8 cellular contexts compared by ENCODE assay signal in genomic region chr16:89860747-89861304, GRCh38. TPM values are rescaled to one million over a fixed set of nuclear protein-coding genes. Genes with fewer than 3 reads are reported as not detected.
DNase-seq lines count a peak whose midpoint lies in the region; ATAC-seq and TF ChIP-seq lines count a peak whose summit lies in the region.

No MANE protein-coding gene starts in this region.

- ATAC-seq in GM18867 (IDR thresholded peaks at IDR 0.05; ENCODE audit: unreplicated experiment) = peak; percentile 45
- peak; percentile 80 to 85 (median 85) for ATAC-seq in natural killer cell
- ATAC-seq in stimulated activated naive CD8-positive, alpha-beta T cell treated with anti-CD3 and anti-CD28 coated beads, Interleukin-15, Interleukin-2, amounts not matched to agents 100 U/mL and 50 U/mL, for 24 hours = peak; percentile 87
- ATAC-seq in GM21390 (IDR thresholded peaks at IDR 0.05; ENCODE audit: unreplicated experiment) = no peak

- H3K4me1 Mint-ChIP-seq in endothelial cell (ENCODE audit: unreplicated experiment) (peaks cover 22% of the 10 kb centered on the region), natural killer cell (peaks cover 39 to 44% of the 10 kb centered on the region in 2 donors)

- intact Hi-C loops in natural killer cell (cut with micrococcal nuclease) = loop anchor here (1.0 to 5.0 kb wide), 5 partner anchors 44 to 160 kb away; partner anchors contain the start of genes FANCA, SPATA2L, VPS9D1 and ZNF276

- TF ChIP-seq CTCF in endothelial cell (IDR thresholded peaks at IDR 0.05; ENCODE audit: unreplicated experiment) (peak; percentile 95), natural killer cell (IDR thresholded peaks at IDR 0.05) (peak; percentile 97)

- H3K27me3 Mint-ChIP-seq in endothelial cell (ENCODE audit: unreplicated experiment) = peaks cover 3% of the 10 kb centered on the region
- no peaks in the 10 kb centered on the region for H3K27me3 Mint-ChIP-seq in natural killer cell (ENCODE audit: low read depth in 2 of 2)

- peaks cover 14% of the 10 kb centered on the region for H3K4me1 ChIP-seq in NT2/D1 (ENCODE audit: insufficient read depth, insufficient read length)

- no peaks in the 10 kb centered on the region for H3K9me3 Mint-ChIP-seq in endothelial cell (ENCODE audit: unreplicated experiment)
- H3K9me3 Mint-ChIP-seq in natural killer cell = no peaks in the 10 kb centered on the region

- H3K4me3 Mint-ChIP-seq in endothelial cell (ENCODE audit: unreplicated experiment) = no peak overlapping the region
- H3K4me3 Mint-ChIP-seq in natural killer cell = peak overlapping the region; percentile 58

- H3K9me3 ChIP-seq in NT2/D1 (ENCODE audit: insufficient read depth, low read length) = no peaks in the 10 kb centered on the region

- DNase-seq in ACHN = peak; percentile 66
- DNase-seq in NT2/D1 (ENCODE audit: low read depth, low spot score) = peak; percentile 20
- peak; percentile 51 to 75 (median 67) for DNase-seq in activated CD8-positive, alpha-beta memory T cell treated with anti-CD3 and anti-CD28 coated beads for 48 hours (ENCODE audit: low read depth in 2 of 3, low spot score in 2 of 3)
- peak; percentile 81 for DNase-seq in endothelial cell (ENCODE audit: low spot score)
- peak; percentile 83 for DNase-seq in natural killer cell
- peak; percentile 84 for DNase-seq in stimulated activated naive CD8-positive, alpha-beta T cell treated with anti-CD3 and anti-CD28 coated beads, Interleukin-15, Interleukin-2, amounts not matched to agents 100 U/mL and 50 U/mL, for 24 hours

- H3K36me3 Mint-ChIP-seq in endothelial cell (ENCODE audit: low read depth, unreplicated experiment) (peaks cover 12% of the 10 kb centered on the region), natural killer cell (no peaks in the 10 kb centered on the region)

- H3K27me3 ChIP-seq in NT2/D1 (ENCODE audit: insufficient read depth, insufficient read length) = no peaks in the 10 kb centered on the region

- no peak overlapping the region for H3K9ac ChIP-seq in NT2/D1 (ENCODE audit: insufficient read length, low read depth)

- no peak overlapping the region for H3K27ac Mint-ChIP-seq in endothelial cell (ENCODE audit: unreplicated experiment)
- H3K27ac Mint-ChIP-seq in natural killer cell = peak overlapping the region; percentile 81 to 84

- peaks cover 42% of the 10 kb centered on the region for H3K36me3 ChIP-seq in NT2/D1 (ENCODE audit: insufficient read depth, insufficient read length, low read length)

- H3K4me3 ChIP-seq in NT2/D1 (ENCODE audit: insufficient read length, low read depth) = no peak overlapping the region

- in situ Hi-C loops in ACHN (cut with HindIII; ENCODE audit: low pct_ligation_motif_present, low pct_unique_long_range_greater_than_20kb, low sequenced_read_pairs) = no loop called here

RNA-seq across cellular contexts. Expression of gene TCF25, which starts 12.6 kb away (rescaled TPM):
- 210 TPM for total RNA-seq in endothelial cell (ENCODE audit: unreplicated experiment)
- total RNA-seq in natural killer cell = 100 to 1,000 TPM; 509 to 682 (median 567) TPM

RNA-seq across cellular contexts. Expression of gene SPIRE2, which starts 32.6 kb away (rescaled TPM):
- total RNA-seq in endothelial cell (ENCODE audit: unreplicated experiment) = 7.9 TPM
- total RNA-seq in natural killer cell = 1 to 10 TPM; 4.5 to 8.7 (median 6.5) TPM

RNA-seq across cellular contexts. Expression of gene FANCA, which starts 44.4 kb away (rescaled TPM):
- total RNA-seq in endothelial cell (ENCODE audit: unreplicated experiment) (29.1 TPM), natural killer cell (10 to 100 TPM; 43.3 to 45.4 (median 45.1) TPM)

RNA-seq across cellular contexts. Expression of gene MC1R, which starts 57.8 kb away (rescaled TPM):
- total RNA-seq in endothelial cell (ENCODE audit: unreplicated experiment) (2.9 TPM), natural killer cell (10 to 100 TPM; 12.3 to 22.2 (median 13.7) TPM)

Comparison
In these comparisons a context has a peak if more than half of its experiments do, and no peak if none do; other contexts are left out.
1. DNase-seq: peak in every context shown above with its lines; median percentile 84 in stimulated activated naive CD8-positive, alpha-beta T cell treated with anti-CD3 and anti-CD28 coated beads, Interleukin-15, Interleukin-2, amounts not matched to agents 100 U/mL and 50 U/mL, for 24 hours; 83 in natural killer cell; 81 in endothelial cell; 67 in activated CD8-positive, alpha-beta memory T cell treated with anti-CD3 and anti-CD28 coated beads for 48 hours; 66 in ACHN; 20 in NT2/D1.